Comparison of ENCODE assay signal across 1 cellular context in genomic region chr12:47272412-47273190, GRCh38.
TF ChIP-seq lines count a peak whose summit lies in the region.

No MANE protein-coding gene starts in this region.

TF ChIP-seq in HepG2, 621 proteins besides CTCF, POLR2A, EP300 and RAD21 (continued from another document):
- TF ChIP-seq, protein P1, sequence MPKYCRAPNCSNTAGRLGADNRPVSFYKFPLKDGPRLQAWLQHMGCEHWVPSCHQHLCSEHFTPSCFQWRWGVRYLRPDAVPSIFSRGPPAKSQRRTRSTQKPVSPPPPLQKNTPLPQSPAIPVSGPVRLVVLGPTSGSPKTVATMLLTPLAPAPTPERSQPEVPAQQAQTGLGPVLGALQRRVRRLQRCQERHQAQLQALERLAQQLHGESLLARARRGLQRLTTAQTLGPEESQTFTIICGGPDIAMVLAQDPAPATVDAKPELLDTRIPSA (CRISPR knock-in tag; IDR thresholded peaks at IDR 0.05; ENCODE audit: borderline replicate concordance) = no peak
- TF ChIP-seq TAF15 (IDR thresholded peaks at IDR 0.05; ENCODE audit: low read depth, low read length, poor library complexity, severe bottlenecking) (no peak), ZBTB3 (CRISPR knock-in tag; IDR thresholded peaks at IDR 0.05; ENCODE audit: borderline replicate concordance, low read depth) (no peak), ZNF225 (CRISPR knock-in tag; IDR thresholded peaks at IDR 0.05) (no peak), ZMYM2 (CRISPR knock-in tag; IDR thresholded peaks at IDR 0.05) (no peak), ZIK1 (CRISPR knock-in tag; IDR thresholded peaks at IDR 0.05; ENCODE audit: borderline replicate concordance, low read depth) (no peak), SMAD9 (CRISPR knock-in tag; IDR thresholded peaks at IDR 0.05) (no peak), WIZ (CRISPR knock-in tag; IDR thresholded peaks at IDR 0.05) (no peak), CCDC6 (CRISPR knock-in tag; IDR thresholded peaks at IDR 0.05) (no peak), MLLT10 (CRISPR knock-in tag; IDR thresholded peaks at IDR 0.05) (no peak), FOXK2 (IDR thresholded peaks at IDR 0.05) (no peak), KDM3A (CRISPR knock-in tag; IDR thresholded peaks at IDR 0.05; ENCODE audit: low read depth) (no peak), ARID4A (CRISPR knock-in tag; IDR thresholded peaks at IDR 0.05; ENCODE audit: borderline replicate concordance) (no peak), ARID3A (IDR thresholded peaks at IDR 0.05; ENCODE audit: low read depth, low read length) (no peak), SETDB1 (CRISPR knock-in tag; IDR thresholded peaks at IDR 0.05; ENCODE audit: borderline replicate concordance) (no peak)
